9 cellular contexts compared by ENCODE assay signal in the genomic region with DNA sequence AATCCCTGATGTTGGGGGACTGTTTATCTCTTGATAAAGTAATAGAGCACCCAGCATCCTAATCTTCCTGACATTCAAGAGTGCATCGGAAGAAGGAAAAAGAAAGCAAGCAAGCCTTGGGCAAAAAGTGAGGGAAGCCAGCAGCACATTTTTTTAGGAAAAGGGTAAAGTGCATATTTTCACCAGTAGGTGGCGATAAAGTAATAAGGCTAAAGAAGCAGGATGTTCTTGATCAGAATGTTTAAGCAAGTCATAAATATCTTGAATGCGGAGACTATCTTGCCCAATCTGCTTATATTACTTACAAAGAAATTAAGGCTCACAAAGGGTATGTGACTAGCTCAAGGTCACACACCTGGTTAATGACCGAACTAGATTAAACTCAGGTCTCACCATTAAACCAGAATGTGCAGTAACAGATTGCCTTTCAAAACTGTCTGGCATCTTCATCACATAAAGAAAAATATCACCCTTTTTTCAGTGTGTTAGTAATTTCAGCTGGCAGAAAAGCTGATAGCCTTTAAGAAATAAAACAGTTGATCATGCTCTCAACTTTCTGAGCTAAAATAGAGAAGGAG.
DNase-seq lines count a peak whose midpoint lies in the region; ATAC-seq, FAIRE-seq and TF ChIP-seq lines count a peak whose summit lies in the region.
"Had no signal": no experiment of that assay in that cellular context is flagged by ENCODE, and none has a peak within 500 bp of the region (broad histone marks: within the 10 kb centered on the region; RNA-seq: fewer than 3 reads in every experiment).

No MANE protein-coding gene starts in this region.

- TF ChIP-seq POLR2A in H54 (IDR thresholded peaks at IDR 0.05; ENCODE audit: low read depth, low read length) (no peak), heart left ventricle (IDR thresholded peaks at IDR 0.05) (no peak)

- H3K4me1 ChIP-seq in heart left ventricle, result peaks cover 0 to 21% (median 0%) of the 10 kb centered on the region in 12 donors
- H3K4me1 ChIP-seq: BLaER1 had no signal

- H3K36me3 ChIP-seq in heart left ventricle, result no peaks in the 10 kb centered on the region
- H3K36me3 ChIP-seq: BLaER1 had no signal

- DNase-seq in NCI-H1105 treated with DMSO at 0.1 percent for 48 hours (lab: John Stamatoyannopoulos, UW) (peak; percentile 49), NCI-H1105 (lab: John Stamatoyannopoulos, UW) (no peak), H54 (ENCODE audit: insufficient read length, low spot score) (peak; percentile 33), NCI-H2029 (lab: John Stamatoyannopoulos, UW) (peak; percentile 27), heart left ventricle (no peak), sciatic nerve (ENCODE audit: low spot score) (no peak), ureter (ENCODE audit: low spot score) (no peak)

- no peaks in the 10 kb centered on the region for H3K9me3 ChIP-seq in heart left ventricle
- H3K9me3 ChIP-seq: BLaER1 had no signal

- H3K4me3 ChIP-seq in heart left ventricle, result peak overlapping the region in 3 of 12 donors; percentile 14 to 30 (median 17)
- H3K4me3 ChIP-seq: BLaER1 had no signal

- WGBS in heart left ventricle, 4 donors, result 2 to 10% (median 3%) methylated on average over 4 of the region's 4 CpGs

- ATAC-seq in heart left ventricle (peak in 2 of 4 donors; percentile 15 to 49), sciatic nerve (peak; percentile 56)

- peak; percentile 86 for FAIRE-seq in H54 (lab: Jason Lieb, UNC)

- TF ChIP-seq CTCF in VCaP (conservative IDR thresholded peaks at IDR 0.05) (peak; percentile 88), heart left ventricle (IDR thresholded peaks at IDR 0.05) (peak; percentile 71 to 88 (median 82))

- no peak overlapping the region for H3K27ac ChIP-seq in VCaP
- peak overlapping the region in 2 of 12 donors; percentile 8 to 9 for H3K27ac ChIP-seq in heart left ventricle
- H3K27ac ChIP-seq: BLaER1 had no signal

- no peaks in the 10 kb centered on the region for H3K27me3 ChIP-seq in heart left ventricle
- H3K27me3 ChIP-seq: BLaER1 had no signal

- intact Hi-C loops in heart left ventricle (cut with DNase I), result loop anchor here in 8 of 10 donors (2.0 to 10.0 kb wide), 7 partner anchors 83 to 428 kb away; a partner anchor contains a TSS
- intact Hi-C loops in sciatic nerve (cut with DNase I), result no loop called here

Comparison
In these comparisons a context has a peak if more than half of its experiments do, and no peak if none do; other contexts are left out.
1. DNase-seq: peak in NCI-H1105 treated with DMSO at 0.1 percent for 48 hours (single experiment), H54 (single experiment) and NCI-H2029 (single experiment); none in NCI-H1105 (single experiment), heart left ventricle (0 of 5), sciatic nerve (single experiment) and ureter (single experiment).